1 cellular context compared by ENCODE assay signal in the genomic region with DNA sequence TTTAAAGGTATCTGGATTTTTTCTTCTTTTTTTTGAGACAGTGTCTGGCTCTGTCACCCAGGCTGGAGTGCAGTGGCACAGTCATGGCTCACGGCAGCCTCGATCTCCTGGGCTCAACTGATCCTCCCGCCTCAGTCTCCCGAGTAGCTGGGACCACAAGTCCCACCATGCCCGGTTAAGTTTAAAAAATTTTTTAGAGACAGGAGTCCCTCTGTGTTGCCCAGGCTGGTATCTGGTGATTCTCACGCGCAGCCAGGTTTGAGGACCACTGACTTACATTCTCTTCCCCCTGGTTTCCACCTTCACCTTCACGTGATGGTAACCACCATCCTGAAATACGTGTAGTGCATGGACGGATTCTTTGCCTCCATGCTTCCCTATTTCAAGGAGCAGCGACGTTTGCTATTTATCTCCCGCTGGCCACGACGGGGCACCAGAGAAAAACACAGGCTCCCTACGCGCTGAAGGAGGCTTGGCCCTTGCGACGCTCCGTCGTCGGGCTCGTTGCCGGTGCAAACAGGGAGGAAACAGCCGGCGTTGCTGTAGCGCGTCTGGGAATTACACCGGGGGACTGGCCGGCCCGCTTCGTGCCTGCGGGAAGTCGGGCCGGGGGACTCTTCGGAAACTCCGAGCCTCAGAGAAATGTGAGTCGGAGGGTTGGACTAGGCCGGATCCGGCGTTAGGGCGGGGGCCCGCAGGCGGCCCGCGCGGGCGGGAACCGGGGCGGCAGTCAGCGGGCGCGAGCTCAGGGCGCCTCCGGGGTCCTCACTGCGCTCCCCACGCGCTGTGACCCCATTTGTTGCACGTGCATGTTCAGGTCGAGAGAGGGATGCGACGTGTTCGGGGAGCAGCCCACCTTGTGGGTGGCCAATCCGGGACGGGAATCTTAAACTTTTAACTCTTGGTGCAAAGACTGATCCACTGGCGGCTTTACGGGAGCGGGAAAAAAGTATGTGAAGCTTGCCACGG.
TF ChIP-seq lines count a peak whose summit lies in the region.

A gene with protein sequence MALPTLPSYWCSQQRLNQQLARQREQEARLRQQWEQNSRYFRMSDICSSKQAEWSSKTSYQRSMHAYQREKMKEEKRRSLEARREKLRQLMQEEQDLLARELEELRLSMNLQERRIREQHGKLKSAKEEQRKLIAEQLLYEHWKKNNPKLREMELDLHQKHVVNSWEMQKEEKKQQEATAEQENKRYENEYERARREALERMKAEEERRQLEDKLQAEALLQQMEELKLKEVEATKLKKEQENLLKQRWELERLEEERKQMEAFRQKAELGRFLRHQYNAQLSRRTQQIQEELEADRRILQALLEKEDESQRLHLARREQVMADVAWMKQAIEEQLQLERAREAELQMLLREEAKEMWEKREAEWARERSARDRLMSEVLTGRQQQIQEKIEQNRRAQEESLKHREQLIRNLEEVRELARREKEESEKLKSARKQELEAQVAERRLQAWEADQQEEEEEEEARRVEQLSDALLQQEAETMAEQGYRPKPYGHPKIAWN (plus strand): TSS at position 492 of the 969 bp plus-strand sequence. CDS start 2,753 bp downstream, outside the sequence.

TF ChIP-seq in HepG2, 621 proteins besides CTCF, POLR2A, EP300 and RAD21 (continued from another document and continues in another):
- peak; percentile 55; the same call in 1 of the 2 replicates for TF ChIP-seq ZNF772 (CRISPR knock-in tag; IDR thresholded peaks at IDR 0.05)
- no peak for TF ChIP-seq IKZF1 (IDR thresholded peaks at IDR 0.05)
- TF ChIP-seq, protein P1, sequence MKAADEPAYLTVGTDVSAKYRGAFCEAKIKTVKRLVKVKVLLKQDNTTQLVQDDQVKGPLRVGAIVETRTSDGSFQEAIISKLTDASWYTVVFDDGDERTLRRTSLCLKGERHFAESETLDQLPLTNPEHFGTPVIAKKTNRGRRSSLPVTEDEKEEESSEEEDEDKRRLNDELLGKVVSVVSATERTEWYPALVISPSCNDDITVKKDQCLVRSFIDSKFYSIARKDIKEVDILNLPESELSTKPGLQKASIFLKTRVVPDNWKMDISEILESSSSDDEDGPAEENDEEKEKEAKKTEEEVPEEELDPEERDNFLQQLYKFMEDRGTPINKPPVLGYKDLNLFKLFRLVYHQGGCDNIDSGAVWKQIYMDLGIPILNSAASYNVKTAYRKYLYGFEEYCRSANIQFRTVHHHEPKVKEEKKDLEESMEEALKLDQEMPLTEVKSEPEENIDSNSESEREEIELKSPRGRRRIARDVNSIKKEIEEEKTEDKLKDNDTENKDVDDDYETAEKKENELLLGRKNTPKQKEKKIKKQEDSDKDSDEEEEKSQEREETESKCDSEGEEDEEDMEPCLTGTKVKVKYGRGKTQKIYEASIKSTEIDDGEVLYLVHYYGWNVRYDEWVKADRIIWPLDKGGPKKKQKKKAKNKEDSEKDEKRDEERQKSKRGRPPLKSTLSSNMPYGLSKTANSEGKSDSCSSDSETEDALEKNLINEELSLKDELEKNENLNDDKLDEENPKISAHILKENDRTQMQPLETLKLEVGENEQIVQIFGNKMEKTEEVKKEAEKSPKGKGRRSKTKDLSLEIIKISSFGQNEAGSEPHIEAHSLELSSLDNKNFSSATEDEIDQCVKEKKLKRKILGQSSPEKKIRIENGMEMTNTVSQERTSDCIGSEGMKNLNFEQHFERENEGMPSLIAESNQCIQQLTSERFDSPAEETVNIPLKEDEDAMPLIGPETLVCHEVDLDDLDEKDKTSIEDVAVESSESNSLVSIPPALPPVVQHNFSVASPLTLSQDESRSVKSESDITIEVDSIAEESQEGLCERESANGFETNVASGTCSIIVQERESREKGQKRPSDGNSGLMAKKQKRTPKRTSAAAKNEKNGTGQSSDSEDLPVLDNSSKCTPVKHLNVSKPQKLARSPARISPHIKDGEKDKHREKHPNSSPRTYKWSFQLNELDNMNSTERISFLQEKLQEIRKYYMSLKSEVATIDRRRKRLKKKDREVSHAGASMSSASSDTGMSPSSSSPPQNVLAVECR (CRISPR knock-in tag; IDR thresholded peaks at IDR 0.05; ENCODE audit: borderline replicate concordance), result peak; percentile 93
- no peak for TF ChIP-seq TEAD2 (CRISPR knock-in tag; IDR thresholded peaks at IDR 0.05)
- peak; percentile 68 for TF ChIP-seq ZSCAN31 (CRISPR knock-in tag; IDR thresholded peaks at IDR 0.05; ENCODE audit: low read depth)
- no peak for TF ChIP-seq NFIC (IDR thresholded peaks at IDR 0.05; ENCODE audit: low read length)
- TF ChIP-seq, protein P2, sequence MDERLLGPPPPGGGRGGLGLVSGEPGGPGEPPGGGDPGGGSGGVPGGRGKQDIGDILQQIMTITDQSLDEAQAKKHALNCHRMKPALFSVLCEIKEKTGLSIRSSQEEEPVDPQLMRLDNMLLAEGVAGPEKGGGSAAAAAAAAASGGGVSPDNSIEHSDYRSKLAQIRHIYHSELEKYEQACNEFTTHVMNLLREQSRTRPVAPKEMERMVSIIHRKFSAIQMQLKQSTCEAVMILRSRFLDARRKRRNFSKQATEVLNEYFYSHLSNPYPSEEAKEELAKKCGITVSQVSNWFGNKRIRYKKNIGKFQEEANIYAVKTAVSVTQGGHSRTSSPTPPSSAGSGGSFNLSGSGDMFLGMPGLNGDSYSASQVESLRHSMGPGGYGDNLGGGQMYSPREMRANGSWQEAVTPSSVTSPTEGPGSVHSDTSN (CRISPR knock-in tag; IDR thresholded peaks at IDR 0.05), result no peak
- TF ChIP-seq ZNF543 (CRISPR knock-in tag; IDR thresholded peaks at IDR 0.05), result peak; percentile 72; the same call in 1 of the 2 replicates
- TF ChIP-seq KLF15 (CRISPR knock-in tag; IDR thresholded peaks at IDR 0.05; ENCODE audit: borderline replicate concordance), result no peak
- TF ChIP-seq ZFP90 (CRISPR knock-in tag; IDR thresholded peaks at IDR 0.05; ENCODE audit: borderline replicate concordance), result no peak
- TF ChIP-seq SETDB1 (CRISPR knock-in tag; IDR thresholded peaks at IDR 0.05; ENCODE audit: borderline replicate concordance), result no peak
- TF ChIP-seq TRIM24 (CRISPR knock-in tag; IDR thresholded peaks at IDR 0.05), result no peak
- TF ChIP-seq RFXANK (CRISPR knock-in tag; IDR thresholded peaks at IDR 0.05), result peak; percentile 33; the same call in 1 of the 2 replicates
- TF ChIP-seq ZBTB38 (CRISPR knock-in tag; IDR thresholded peaks at IDR 0.05), result peak; percentile 70; the same call in 1 of the 2 replicates
- TF ChIP-seq, protein P3, sequence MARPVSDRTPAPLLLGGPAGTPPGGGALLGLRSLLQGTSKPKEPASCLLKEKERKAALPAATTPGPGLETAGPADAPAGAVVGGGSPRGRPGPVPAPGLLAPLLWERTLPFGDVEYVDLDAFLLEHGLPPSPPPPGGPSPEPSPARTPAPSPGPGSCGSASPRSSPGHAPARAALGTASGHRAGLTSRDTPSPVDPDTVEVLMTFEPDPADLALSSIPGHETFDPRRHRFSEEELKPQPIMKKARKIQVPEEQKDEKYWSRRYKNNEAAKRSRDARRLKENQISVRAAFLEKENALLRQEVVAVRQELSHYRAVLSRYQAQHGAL (CRISPR knock-in tag; IDR thresholded peaks at IDR 0.05; ENCODE audit: not compliant biosample characterization), result no peak
- TF ChIP-seq ZNF333 (CRISPR knock-in tag; IDR thresholded peaks at IDR 0.05; ENCODE audit: borderline replicate concordance), result no peak
- peak; percentile 75; the same call in 1 of the 2 replicates for TF ChIP-seq ZC3H13 (CRISPR knock-in tag; IDR thresholded peaks at IDR 0.05)
- TF ChIP-seq, protein P4, sequence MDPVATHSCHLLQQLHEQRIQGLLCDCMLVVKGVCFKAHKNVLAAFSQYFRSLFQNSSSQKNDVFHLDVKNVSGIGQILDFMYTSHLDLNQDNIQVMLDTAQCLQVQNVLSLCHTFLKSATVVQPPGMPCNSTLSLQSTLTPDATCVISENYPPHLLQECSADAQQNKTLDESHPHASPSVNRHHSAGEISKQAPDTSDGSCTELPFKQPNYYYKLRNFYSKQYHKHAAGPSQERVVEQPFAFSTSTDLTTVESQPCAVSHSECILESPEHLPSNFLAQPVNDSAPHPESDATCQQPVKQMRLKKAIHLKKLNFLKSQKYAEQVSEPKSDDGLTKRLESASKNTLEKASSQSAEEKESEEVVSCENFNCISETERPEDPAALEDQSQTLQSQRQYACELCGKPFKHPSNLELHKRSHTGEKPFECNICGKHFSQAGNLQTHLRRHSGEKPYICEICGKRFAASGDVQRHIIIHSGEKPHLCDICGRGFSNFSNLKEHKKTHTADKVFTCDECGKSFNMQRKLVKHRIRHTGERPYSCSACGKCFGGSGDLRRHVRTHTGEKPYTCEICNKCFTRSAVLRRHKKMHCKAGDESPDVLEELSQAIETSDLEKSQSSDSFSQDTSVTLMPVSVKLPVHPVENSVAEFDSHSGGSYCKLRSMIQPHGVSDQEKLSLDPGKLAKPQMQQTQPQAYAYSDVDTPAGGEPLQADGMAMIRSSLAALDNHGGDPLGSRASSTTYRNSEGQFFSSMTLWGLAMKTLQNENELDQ (CRISPR knock-in tag; IDR thresholded peaks at IDR 0.05; ENCODE audit: borderline replicate concordance), result no peak
- peak; percentile 82; the same call in 1 of the 2 replicates for TF ChIP-seq KDM5A (IDR thresholded peaks at IDR 0.05; ENCODE audit: borderline replicate concordance, low read length)
- no peak; the same call in 1 of the 2 replicates for TF ChIP-seq PAX8 (CRISPR knock-in tag; IDR thresholded peaks at IDR 0.05; ENCODE audit: borderline replicate concordance)
- TF ChIP-seq HMGA1 (CRISPR knock-in tag; conservative IDR thresholded peaks at IDR 0.05), result no peak
- 0 out of 2 replicates have a peak, but pooled peaks have one; percentile 76 for TF ChIP-seq ETV6 (CRISPR knock-in tag; conservative IDR thresholded peaks at IDR 0.05)
- TF ChIP-seq, protein P5, sequence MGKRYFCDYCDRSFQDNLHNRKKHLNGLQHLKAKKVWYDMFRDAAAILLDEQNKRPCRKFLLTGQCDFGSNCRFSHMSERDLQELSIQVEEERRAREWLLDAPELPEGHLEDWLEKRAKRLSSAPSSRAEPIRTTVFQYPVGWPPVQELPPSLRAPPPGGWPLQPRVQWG (CRISPR knock-in tag; IDR thresholded peaks at IDR 0.05; ENCODE audit: borderline replicate concordance, low read depth), result no peak
- TF ChIP-seq REL (CRISPR knock-in tag; conservative IDR thresholded peaks at IDR 0.05), result 0 out of 2 replicates have a peak, but pooled peaks have one; percentile 56
- no peak for TF ChIP-seq ZNF75D (CRISPR knock-in tag; IDR thresholded peaks at IDR 0.05; ENCODE audit: borderline replicate concordance)
- TF ChIP-seq ZBTB8A (CRISPR knock-in tag; IDR thresholded peaks at IDR 0.05; ENCODE audit: borderline replicate concordance, low read depth), result no peak
- TF ChIP-seq, protein P6, sequence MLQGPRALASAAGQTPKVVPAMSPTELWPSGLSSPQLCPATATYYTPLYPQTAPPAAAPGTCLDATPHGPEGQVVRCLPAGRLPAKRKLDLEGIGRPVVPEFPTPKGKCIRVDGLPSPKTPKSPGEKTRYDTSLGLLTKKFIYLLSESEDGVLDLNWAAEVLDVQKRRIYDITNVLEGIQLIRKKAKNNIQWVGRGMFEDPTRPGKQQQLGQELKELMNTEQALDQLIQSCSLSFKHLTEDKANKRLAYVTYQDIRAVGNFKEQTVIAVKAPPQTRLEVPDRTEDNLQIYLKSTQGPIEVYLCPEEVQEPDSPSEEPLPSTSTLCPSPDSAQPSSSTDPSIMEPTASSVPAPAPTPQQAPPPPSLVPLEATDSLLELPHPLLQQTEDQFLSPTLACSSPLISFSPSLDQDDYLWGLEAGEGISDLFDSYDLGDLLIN (CRISPR knock-in tag; IDR thresholded peaks at IDR 0.05; ENCODE audit: borderline replicate concordance), result no peak
- TF ChIP-seq, protein P7, sequence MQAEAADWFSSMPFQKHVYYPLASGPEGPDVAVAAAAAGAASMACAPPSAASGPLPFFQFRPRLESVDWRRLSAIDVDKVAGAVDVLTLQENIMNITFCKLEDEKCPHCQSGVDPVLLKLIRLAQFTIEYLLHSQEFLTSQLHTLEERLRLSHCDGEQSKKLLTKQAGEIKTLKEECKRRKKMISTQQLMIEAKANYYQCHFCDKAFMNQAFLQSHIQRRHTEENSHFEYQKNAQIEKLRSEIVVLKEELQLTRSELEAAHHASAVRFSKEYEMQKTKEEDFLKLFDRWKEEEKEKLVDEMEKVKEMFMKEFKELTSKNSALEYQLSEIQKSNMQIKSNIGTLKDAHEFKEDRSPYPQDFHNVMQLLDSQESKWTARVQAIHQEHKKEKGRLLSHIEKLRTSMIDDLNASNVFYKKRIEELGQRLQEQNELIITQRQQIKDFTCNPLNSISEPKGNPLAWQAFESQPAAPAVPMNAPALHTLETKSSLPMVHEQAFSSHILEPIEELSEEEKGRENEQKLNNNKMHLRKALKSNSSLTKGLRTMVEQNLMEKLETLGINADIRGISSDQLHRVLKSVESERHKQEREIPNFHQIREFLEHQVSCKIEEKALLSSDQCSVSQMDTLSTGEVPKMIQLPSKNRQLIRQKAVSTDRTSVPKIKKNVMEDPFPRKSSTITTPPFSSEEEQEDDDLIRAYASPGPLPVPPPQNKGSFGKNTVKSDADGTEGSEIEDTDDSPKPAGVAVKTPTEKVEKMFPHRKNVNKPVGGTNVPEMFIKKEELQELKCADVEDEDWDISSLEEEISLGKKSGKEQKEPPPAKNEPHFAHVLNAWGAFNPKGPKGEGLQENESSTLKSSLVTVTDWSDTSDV (CRISPR knock-in tag; IDR thresholded peaks at IDR 0.05), result no peak
- TF ChIP-seq, protein P8, sequence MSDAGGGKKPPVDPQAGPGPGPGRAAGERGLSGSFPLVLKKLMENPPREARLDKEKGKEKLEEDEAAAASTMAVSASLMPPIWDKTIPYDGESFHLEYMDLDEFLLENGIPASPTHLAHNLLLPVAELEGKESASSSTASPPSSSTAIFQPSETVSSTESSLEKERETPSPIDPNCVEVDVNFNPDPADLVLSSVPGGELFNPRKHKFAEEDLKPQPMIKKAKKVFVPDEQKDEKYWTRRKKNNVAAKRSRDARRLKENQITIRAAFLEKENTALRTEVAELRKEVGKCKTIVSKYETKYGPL (CRISPR knock-in tag; IDR thresholded peaks at IDR 0.05), result peak; percentile 25; the same call in 1 of the 2 replicates
- TF ChIP-seq, protein P9, sequence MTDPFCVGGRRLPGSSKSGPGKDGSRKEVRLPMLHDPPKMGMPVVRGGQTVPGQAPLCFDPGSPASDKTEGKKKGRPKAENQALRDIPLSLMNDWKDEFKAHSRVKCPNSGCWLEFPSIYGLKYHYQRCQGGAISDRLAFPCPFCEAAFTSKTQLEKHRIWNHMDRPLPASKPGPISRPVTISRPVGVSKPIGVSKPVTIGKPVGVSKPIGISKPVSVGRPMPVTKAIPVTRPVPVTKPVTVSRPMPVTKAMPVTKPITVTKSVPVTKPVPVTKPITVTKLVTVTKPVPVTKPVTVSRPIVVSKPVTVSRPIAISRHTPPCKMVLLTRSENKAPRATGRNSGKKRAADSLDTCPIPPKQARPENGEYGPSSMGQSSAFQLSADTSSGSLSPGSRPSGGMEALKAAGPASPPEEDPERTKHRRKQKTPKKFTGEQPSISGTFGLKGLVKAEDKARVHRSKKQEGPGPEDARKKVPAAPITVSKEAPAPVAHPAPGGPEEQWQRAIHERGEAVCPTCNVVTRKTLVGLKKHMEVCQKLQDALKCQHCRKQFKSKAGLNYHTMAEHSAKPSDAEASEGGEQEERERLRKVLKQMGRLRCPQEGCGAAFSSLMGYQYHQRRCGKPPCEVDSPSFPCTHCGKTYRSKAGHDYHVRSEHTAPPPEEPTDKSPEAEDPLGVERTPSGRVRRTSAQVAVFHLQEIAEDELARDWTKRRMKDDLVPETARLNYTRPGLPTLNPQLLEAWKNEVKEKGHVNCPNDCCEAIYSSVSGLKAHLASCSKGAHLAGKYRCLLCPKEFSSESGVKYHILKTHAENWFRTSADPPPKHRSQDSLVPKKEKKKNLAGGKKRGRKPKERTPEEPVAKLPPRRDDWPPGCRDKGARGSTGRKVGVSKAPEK (CRISPR knock-in tag; IDR thresholded peaks at IDR 0.05; ENCODE audit: borderline replicate concordance), result no peak
